1 cellular context compared by ENCODE assay signal in the genomic region with DNA sequence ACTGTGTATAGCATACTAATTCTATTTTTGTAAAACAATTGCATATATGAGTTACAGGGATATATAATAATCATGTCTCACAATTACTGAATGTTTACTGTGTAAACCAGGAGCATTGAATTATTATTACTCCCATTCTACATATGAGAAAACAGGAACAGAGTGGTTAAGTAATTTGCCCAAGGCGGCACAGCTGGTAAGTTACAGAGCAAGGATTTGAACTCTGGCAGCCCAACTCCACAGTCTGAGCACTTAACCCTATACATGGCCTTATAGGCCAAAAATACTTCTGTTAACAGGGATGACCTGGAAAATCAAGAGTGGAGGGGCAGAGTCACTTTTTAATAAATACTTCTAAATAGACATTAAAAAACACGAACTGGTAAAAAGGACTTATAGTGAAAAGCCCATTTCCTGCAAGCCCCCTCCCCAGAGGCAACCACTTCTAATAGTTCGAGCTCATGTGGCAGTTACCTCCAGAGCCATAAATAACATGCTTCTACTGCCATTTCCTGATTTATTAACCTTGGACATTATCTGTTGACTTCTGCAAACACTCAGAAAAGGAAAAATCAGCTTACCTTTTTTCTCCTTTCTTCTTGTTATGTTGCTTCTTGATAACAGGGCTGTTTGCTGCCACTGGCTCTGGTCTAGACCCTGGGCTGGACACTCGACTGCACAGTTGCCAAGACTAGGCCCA.
TF ChIP-seq lines count a peak whose summit lies in the region.

No MANE protein-coding gene starts in this region.

TF ChIP-seq in HepG2, 621 proteins besides CTCF, POLR2A, EP300 and RAD21 (continues in another document):
- no peak for TF ChIP-seq FOXM1 (CRISPR knock-in tag; IDR thresholded peaks at IDR 0.05)
- TF ChIP-seq SMAD1 (CRISPR knock-in tag; IDR thresholded peaks at IDR 0.05; ENCODE audit: borderline replicate concordance, low read depth): no peak
- TF ChIP-seq, protein P1, sequence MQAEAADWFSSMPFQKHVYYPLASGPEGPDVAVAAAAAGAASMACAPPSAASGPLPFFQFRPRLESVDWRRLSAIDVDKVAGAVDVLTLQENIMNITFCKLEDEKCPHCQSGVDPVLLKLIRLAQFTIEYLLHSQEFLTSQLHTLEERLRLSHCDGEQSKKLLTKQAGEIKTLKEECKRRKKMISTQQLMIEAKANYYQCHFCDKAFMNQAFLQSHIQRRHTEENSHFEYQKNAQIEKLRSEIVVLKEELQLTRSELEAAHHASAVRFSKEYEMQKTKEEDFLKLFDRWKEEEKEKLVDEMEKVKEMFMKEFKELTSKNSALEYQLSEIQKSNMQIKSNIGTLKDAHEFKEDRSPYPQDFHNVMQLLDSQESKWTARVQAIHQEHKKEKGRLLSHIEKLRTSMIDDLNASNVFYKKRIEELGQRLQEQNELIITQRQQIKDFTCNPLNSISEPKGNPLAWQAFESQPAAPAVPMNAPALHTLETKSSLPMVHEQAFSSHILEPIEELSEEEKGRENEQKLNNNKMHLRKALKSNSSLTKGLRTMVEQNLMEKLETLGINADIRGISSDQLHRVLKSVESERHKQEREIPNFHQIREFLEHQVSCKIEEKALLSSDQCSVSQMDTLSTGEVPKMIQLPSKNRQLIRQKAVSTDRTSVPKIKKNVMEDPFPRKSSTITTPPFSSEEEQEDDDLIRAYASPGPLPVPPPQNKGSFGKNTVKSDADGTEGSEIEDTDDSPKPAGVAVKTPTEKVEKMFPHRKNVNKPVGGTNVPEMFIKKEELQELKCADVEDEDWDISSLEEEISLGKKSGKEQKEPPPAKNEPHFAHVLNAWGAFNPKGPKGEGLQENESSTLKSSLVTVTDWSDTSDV (CRISPR knock-in tag; IDR thresholded peaks at IDR 0.05): no peak
- no peak for TF ChIP-seq KDM6A (CRISPR knock-in tag; IDR thresholded peaks at IDR 0.05; ENCODE audit: low read depth)
- TF ChIP-seq MED1 (CRISPR knock-in tag; IDR thresholded peaks at IDR 0.05): 0 out of 2 replicates have a peak, but pooled peaks have one; percentile 2
- TF ChIP-seq KAT7 (CRISPR knock-in tag; IDR thresholded peaks at IDR 0.05; ENCODE audit: borderline replicate concordance): 0 out of 2 replicates have a peak, but pooled peaks have one; percentile 18
- TF ChIP-seq EED (CRISPR knock-in tag; IDR thresholded peaks at IDR 0.05): no peak
- TF ChIP-seq HNRNPH1 (optimal IDR thresholded peaks at IDR 0.05; ENCODE audit: low read depth, low read length): no peak
- TF ChIP-seq ZNF576 (CRISPR knock-in tag; IDR thresholded peaks at IDR 0.05): no peak
- no peak for TF ChIP-seq TFE3 (CRISPR knock-in tag; IDR thresholded peaks at IDR 0.05)
- TF ChIP-seq ZFP36 (IDR thresholded peaks at IDR 0.05; ENCODE audit: borderline replicate concordance, low read depth, low read length, partially characterized antibody): peak; percentile 31
- TF ChIP-seq, protein P2, sequence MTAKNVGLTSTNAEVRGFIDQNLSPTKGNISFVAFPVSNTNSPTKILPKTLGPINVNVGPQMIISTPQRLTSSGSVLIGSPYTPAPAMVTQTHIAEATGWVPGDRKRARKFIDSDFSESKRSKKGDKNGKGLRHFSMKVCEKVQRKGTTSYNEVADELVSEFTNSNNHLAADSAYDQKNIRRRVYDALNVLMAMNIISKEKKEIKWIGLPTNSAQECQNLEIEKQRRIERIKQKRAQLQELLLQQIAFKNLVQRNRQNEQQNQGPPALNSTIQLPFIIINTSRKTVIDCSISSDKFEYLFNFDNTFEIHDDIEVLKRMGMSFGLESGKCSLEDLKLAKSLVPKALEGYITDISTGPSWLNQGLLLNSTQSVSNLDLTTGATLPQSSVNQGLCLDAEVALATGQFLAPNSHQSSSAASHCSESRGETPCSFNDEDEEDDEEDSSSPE (CRISPR knock-in tag; IDR thresholded peaks at IDR 0.05): no peak
- no peak for TF ChIP-seq PLRG1 (conservative IDR thresholded peaks at IDR 0.05)
- no peak for TF ChIP-seq GATAD1 (CRISPR knock-in tag; IDR thresholded peaks at IDR 0.05)
- no peak for TF ChIP-seq ZMAT3 (CRISPR knock-in tag; conservative IDR thresholded peaks at IDR 0.05)
- no peak for TF ChIP-seq EEA1 (CRISPR knock-in tag; IDR thresholded peaks at IDR 0.05; ENCODE audit: borderline replicate concordance)
- no peak for TF ChIP-seq POLR2AphosphoS2 (IDR thresholded peaks at IDR 0.05; ENCODE audit: low read depth, low read length)
- no peak for TF ChIP-seq NR0B2 (CRISPR knock-in tag; IDR thresholded peaks at IDR 0.05)
- TF ChIP-seq NR2F1 (CRISPR knock-in tag; IDR thresholded peaks at IDR 0.05): no peak
- peak; percentile 78; the same call in 1 of the 2 replicates for TF ChIP-seq KDM1A (CRISPR knock-in tag; IDR thresholded peaks at IDR 0.05)
- peak; percentile 11; the same call in 1 of the 2 replicates for TF ChIP-seq ERF (CRISPR knock-in tag; IDR thresholded peaks at IDR 0.05)
- 0 out of 2 replicates have a peak, but pooled peaks have one; percentile 17 for TF ChIP-seq ZNF652 (CRISPR knock-in tag; IDR thresholded peaks at IDR 0.05; ENCODE audit: borderline replicate concordance, low read depth)
- no peak for TF ChIP-seq MATR3 (CRISPR knock-in tag; IDR thresholded peaks at IDR 0.05)
- TF ChIP-seq TBX2 (CRISPR knock-in tag; IDR thresholded peaks at IDR 0.05; ENCODE audit: borderline replicate concordance): no peak
- TF ChIP-seq, protein P3, sequence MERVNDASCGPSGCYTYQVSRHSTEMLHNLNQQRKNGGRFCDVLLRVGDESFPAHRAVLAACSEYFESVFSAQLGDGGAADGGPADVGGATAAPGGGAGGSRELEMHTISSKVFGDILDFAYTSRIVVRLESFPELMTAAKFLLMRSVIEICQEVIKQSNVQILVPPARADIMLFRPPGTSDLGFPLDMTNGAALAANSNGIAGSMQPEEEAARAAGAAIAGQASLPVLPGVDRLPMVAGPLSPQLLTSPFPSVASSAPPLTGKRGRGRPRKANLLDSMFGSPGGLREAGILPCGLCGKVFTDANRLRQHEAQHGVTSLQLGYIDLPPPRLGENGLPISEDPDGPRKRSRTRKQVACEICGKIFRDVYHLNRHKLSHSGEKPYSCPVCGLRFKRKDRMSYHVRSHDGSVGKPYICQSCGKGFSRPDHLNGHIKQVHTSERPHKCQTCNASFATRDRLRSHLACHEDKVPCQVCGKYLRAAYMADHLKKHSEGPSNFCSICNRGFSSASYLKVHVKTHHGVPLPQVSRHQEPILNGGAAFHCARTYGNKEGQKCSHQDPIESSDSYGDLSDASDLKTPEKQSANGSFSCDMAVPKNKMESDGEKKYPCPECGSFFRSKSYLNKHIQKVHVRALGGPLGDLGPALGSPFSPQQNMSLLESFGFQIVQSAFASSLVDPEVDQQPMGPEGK (CRISPR knock-in tag; IDR thresholded peaks at IDR 0.05): no peak
- no peak for TF ChIP-seq ZNF124 (CRISPR knock-in tag; IDR thresholded peaks at IDR 0.05)
- TF ChIP-seq DBP (CRISPR knock-in tag; IDR thresholded peaks at IDR 0.05; ENCODE audit: not compliant biosample characterization): no peak
- no peak for TF ChIP-seq TRAFD1 (CRISPR knock-in tag; IDR thresholded peaks at IDR 0.05; ENCODE audit: borderline replicate concordance)
- TF ChIP-seq, protein P4, sequence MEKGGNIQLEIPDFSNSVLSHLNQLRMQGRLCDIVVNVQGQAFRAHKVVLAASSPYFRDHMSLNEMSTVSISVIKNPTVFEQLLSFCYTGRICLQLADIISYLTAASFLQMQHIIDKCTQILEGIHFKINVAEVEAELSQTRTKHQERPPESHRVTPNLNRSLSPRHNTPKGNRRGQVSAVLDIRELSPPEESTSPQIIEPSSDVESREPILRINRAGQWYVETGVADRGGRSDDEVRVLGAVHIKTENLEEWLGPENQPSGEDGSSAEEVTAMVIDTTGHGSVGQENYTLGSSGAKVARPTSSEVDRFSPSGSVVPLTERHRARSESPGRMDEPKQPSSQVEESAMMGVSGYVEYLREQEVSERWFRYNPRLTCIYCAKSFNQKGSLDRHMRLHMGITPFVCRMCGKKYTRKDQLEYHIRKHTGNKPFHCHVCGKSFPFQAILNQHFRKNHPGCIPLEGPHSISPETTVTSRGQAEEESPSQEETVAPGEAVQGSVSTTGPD (CRISPR knock-in tag; IDR thresholded peaks at IDR 0.05): no peak
- no peak for TF ChIP-seq ZNF788 (CRISPR knock-in tag; IDR thresholded peaks at IDR 0.05; ENCODE audit: borderline replicate concordance)
- TF ChIP-seq IRX3 (CRISPR knock-in tag; IDR thresholded peaks at IDR 0.05; ENCODE audit: borderline replicate concordance, low read depth): 0 out of 2 replicates have a peak, but pooled peaks have one; percentile 72
- TF ChIP-seq ADNP (CRISPR knock-in tag; IDR thresholded peaks at IDR 0.05): 0 out of 2 replicates have a peak, but pooled peaks have one; percentile 73
- TF ChIP-seq RAD51 (IDR thresholded peaks at IDR 0.05; ENCODE audit: borderline replicate concordance): no peak
- TF ChIP-seq, protein P5, sequence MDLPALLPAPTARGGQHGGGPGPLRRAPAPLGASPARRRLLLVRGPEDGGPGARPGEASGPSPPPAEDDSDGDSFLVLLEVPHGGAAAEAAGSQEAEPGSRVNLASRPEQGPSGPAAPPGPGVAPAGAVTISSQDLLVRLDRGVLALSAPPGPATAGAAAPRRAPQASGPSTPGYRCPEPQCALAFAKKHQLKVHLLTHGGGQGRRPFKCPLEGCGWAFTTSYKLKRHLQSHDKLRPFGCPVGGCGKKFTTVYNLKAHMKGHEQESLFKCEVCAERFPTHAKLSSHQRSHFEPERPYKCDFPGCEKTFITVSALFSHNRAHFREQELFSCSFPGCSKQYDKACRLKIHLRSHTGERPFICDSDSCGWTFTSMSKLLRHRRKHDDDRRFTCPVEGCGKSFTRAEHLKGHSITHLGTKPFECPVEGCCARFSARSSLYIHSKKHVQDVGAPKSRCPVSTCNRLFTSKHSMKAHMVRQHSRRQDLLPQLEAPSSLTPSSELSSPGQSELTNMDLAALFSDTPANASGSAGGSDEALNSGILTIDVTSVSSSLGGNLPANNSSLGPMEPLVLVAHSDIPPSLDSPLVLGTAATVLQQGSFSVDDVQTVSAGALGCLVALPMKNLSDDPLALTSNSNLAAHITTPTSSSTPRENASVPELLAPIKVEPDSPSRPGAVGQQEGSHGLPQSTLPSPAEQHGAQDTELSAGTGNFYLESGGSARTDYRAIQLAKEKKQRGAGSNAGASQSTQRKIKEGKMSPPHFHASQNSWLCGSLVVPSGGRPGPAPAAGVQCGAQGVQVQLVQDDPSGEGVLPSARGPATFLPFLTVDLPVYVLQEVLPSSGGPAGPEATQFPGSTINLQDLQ (CRISPR knock-in tag; IDR thresholded peaks at IDR 0.05): no peak
- TF ChIP-seq ZNF781 (CRISPR knock-in tag; IDR thresholded peaks at IDR 0.05; ENCODE audit: borderline replicate concordance, not compliant biosample characterization): no peak
- TF ChIP-seq ZNF337 (CRISPR knock-in tag; IDR thresholded peaks at IDR 0.05; ENCODE audit: borderline replicate concordance, low read depth): no peak
- TF ChIP-seq, protein P6, sequence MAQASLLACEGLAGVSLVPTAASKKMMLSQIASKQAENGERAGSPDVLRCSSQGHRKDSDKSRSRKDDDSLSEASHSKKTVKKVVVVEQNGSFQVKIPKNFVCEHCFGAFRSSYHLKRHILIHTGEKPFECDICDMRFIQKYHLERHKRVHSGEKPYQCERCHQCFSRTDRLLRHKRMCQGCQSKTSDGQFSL (CRISPR knock-in tag; IDR thresholded peaks at IDR 0.05): no peak
- TF ChIP-seq ZNF546 (CRISPR knock-in tag; conservative IDR thresholded peaks at IDR 0.05): no peak
- TF ChIP-seq NFE2L1 (CRISPR knock-in tag; IDR thresholded peaks at IDR 0.05; ENCODE audit: borderline replicate concordance): no peak
- no peak for TF ChIP-seq HNRNPUL1 (IDR thresholded peaks at IDR 0.05; ENCODE audit: low read depth, low read length)
- TF ChIP-seq ZNF674 (CRISPR knock-in tag; IDR thresholded peaks at IDR 0.05; ENCODE audit: low read depth): no peak
- TF ChIP-seq THAP11 (CRISPR knock-in tag; IDR thresholded peaks at IDR 0.05): 0 out of 2 replicates have a peak, but pooled peaks have one; percentile 0
- TF ChIP-seq RARG (CRISPR knock-in tag; IDR thresholded peaks at IDR 0.05; ENCODE audit: low read depth): no peak
- TF ChIP-seq HOXA7 (CRISPR knock-in tag; IDR thresholded peaks at IDR 0.05): no peak
